Comparison of ENCODE assay signal across 20 cellular contexts in genomic region chr19:3455960-3456601, GRCh38. TPM values are rescaled to one million over a fixed set of nuclear protein-coding genes. Genes with fewer than 3 reads are reported as not detected.
DNase-seq lines count a peak whose midpoint lies in the region; ATAC-seq, FAIRE-seq and TF ChIP-seq lines count a peak whose summit lies in the region.
"Had no signal": no experiment of that assay in that cellular context is flagged by ENCODE, and none has a peak within 500 bp of the region (broad histone marks: within the 10 kb centered on the region; RNA-seq: fewer than 3 reads in every experiment).

No MANE protein-coding gene starts in this region.

- no peak overlapping the region for H3K23ac ChIP-seq in neuronal stem cell (ENCODE audit: low read depth, low read length, poor library complexity)

- H3K79me2 ChIP-seq in mammary epithelial cell (ENCODE audit: insufficient read depth, low read length) (peaks cover 9% of the 10 kb centered on the region), K562 (ENCODE audit: control insufficient read depth, insufficient read depth, low read length) (peaks cover 5% of the 10 kb centered on the region; the same call in 2 of the 3 replicates)

- no peak for TF ChIP-seq RAD21 in K562 (CRISPR knock-in tag; conservative IDR thresholded peaks at IDR 0.05 in 1 of 2, IDR thresholded peaks at IDR 0.05 in 1 of 2)

- no peak overlapping the region for H3K4me2 ChIP-seq in mammary epithelial cell (ENCODE audit: insufficient read depth, low read depth, low read length)
- H3K4me2 ChIP-seq in K562 (ENCODE audit: insufficient read depth, low read length): no peak overlapping the region
- no peak overlapping the region for H3K4me2 ChIP-seq in neuronal stem cell (ENCODE audit: insufficient read depth, low read length, poor library complexity, severe bottlenecking)

- H3K36me3 ChIP-seq in breast epithelium: peaks cover 9% of the 10 kb centered on the region
- peaks cover 15% of the 10 kb centered on the region for H3K36me3 ChIP-seq in mammary epithelial cell (ENCODE audit: insufficient read depth, low read length)
- peaks cover 98% of the 10 kb centered on the region for H3K36me3 ChIP-seq in K562 (ENCODE audit: control insufficient read depth, insufficient read depth, low read length)
- peaks cover 0 to 3% of the 10 kb centered on the region in 2 donors for H3K36me3 ChIP-seq in neuronal stem cell (replicated peaks in 1 of 2; ENCODE audit: control insufficient read depth in 2 of 2, insufficient read depth in 2 of 2, low read length in 2 of 2)
- no peaks in the 10 kb centered on the region for H3K36me3 ChIP-seq in uterus

- no peak overlapping the region for H3K4ac ChIP-seq in neuronal stem cell (ENCODE audit: low read length)

- H3K4me3 ChIP-seq in breast epithelium (no peak overlapping the region), mammary epithelial cell (replicated peaks in 1 of 3; ENCODE audit: insufficient read depth in 1 of 3, low read depth in 2 of 3, low read length in 3 of 3) (no peak overlapping the region), K562 (no peak overlapping the region), neuronal stem cell (ENCODE audit: low read length in 2 of 2) (no peak overlapping the region), uterus (no peak overlapping the region)

- 85% methylated on average over 20 of the region's 37 CpGs for whole genome bisulfite sequencing in mammary epithelial cell (ENCODE audit: low coverage, missing lambda C conversion rate)
- 94% methylated on average over 18 of the region's 37 CpGs for WGBS in K562 (ENCODE audit: insufficient coverage, low coverage, missing lambda C conversion rate)
- no CpG with 5 or more reads among the region's 37 CpGs for WGBS in neuronal stem cell (ENCODE audit: extremely low coverage in 2 of 2, insufficient read length in 2 of 2, insufficient replicate concordance in 1 of 2), 2 donors

- no peak for FAIRE-seq in K562 (lab: Jason Lieb, UNC)
- FAIRE-seq: HTR-8/SVneo had no signal

- POLR2A ChIA-PET in K562 (lab: Yijun Ruan, JAX): interaction anchor here (0.6 kb wide), 1 partner anchor 57 kb away, joined by 3 read pairs; no protein-coding TSS in a partner anchor

- H2BK15ac ChIP-seq in neuronal stem cell (ENCODE audit: low read length): peak overlapping the region; percentile 58

- intact Hi-C loops in breast epithelium (cut with DNase I; ENCODE audit: low total_unique reads) (no loop called here), mammary epithelial cell (cut with micrococcal nuclease) (no loop called here), K562 (cut with micrococcal nuclease) (no loop called here), uterus (cut with DNase I; ENCODE audit: low total_unique reads) (no loop called here)

- no TSS peak for BruUV-seq in mammary epithelial cell (replicated peaks; lab: Mats Ljungman, UMichigan)
- no TSS peak for BruUV-seq in K562 (replicated peaks; lab: Mats Ljungman, UMichigan)

- peak overlapping the region; percentile 77 to 89 for H3K27ac ChIP-seq in breast epithelium
- no peak overlapping the region for H3K27ac ChIP-seq in mammary epithelial cell (ENCODE audit: insufficient read depth, low read depth, low read length)
- H3K27ac ChIP-seq in K562 (ENCODE audit: extremely low read depth, low read depth, low read length): no peak overlapping the region
- H3K27ac ChIP-seq in neuronal stem cell (replicated peaks; ENCODE audit: low read length): no peak overlapping the region
- H3K27ac ChIP-seq in uterus: peak overlapping the region; percentile 91 to 98

- DNase-seq in breast epithelium (ENCODE audit: low spot score in 2 of 2) (no peak), mammary epithelial cell (no peak), K562 (ENCODE audit: extremely low read depth in 1 of 4, low spot score in 3 of 4) (peak in 1 of 4 experiments; percentile 14), neuronal stem cell (ENCODE audit: low spot score) (no peak), uterus (no peak), NCI-H82 treated with DMSO at 0.1 percent for 48 hours (lab: John Stamatoyannopoulos, UW; ENCODE audit: unreplicated experiment) (no peak)
- DNase-seq: Caco-2, HCEC 1CT, KBM-7, NCI-H1092, NCI-H1694, NCI-H2107, NCI-H446, NCI-H748 treated with DMSO at 0.1 percent for 48 hours, Right ventricle myocardium superior had no signal

- in situ Hi-C loops in mammary epithelial cell (cut with MboI; ENCODE audit: low sequenced_read_pairs in 2 of 2): no loop called here
- in situ Hi-C loops in K562 (cut with MboI): no loop called here

- H4K91ac ChIP-seq in neuronal stem cell (ENCODE audit: low read depth, low read length, poor library complexity): no peak overlapping the region

- no peak for TF ChIP-seq CTCF in breast epithelium (IDR thresholded peaks at IDR 0.05)
- no peak for TF ChIP-seq CTCF in mammary epithelial cell (conservative IDR thresholded peaks at IDR 0.05 in 1 of 2, IDR thresholded peaks at IDR 0.05 in 1 of 2; ENCODE audit: extremely low read depth in 1 of 2, insufficient read depth in 1 of 2, low read depth in 1 of 2, low read length in 2 of 2)
- TF ChIP-seq CTCF in K562 (IDR thresholded peaks at IDR 0.05 in 2 of 3, conservative IDR thresholded peaks at IDR 0.05 in 1 of 3; ENCODE audit: insufficient read depth in 2 of 3, low read depth in 1 of 3, low read length in 3 of 3): no peak
- no peak for TF ChIP-seq CTCF in uterus (IDR thresholded peaks at IDR 0.05)

- H3K79me1 ChIP-seq in neuronal stem cell (ENCODE audit: low read depth, low read length): peaks cover 3% of the 10 kb centered on the region

- no peak overlapping the region for H4K8ac ChIP-seq in neuronal stem cell (ENCODE audit: low read depth, low read length)

- no peak overlapping the region for H2AFZ ChIP-seq in mammary epithelial cell (ENCODE audit: low read depth, low read length)
- no peak overlapping the region for H2AFZ ChIP-seq in K562 (ENCODE audit: low read depth, low read length)
- no peak overlapping the region for H2AFZ ChIP-seq in neuronal stem cell (ENCODE audit: low read length)

- H2BK5ac ChIP-seq in neuronal stem cell (ENCODE audit: low read length): no peak overlapping the region

- no peak overlapping the region for H2BK12ac ChIP-seq in neuronal stem cell (ENCODE audit: low read length)

- H3K27me3 ChIP-seq in breast epithelium (no peaks in the 10 kb centered on the region), mammary epithelial cell (ENCODE audit: insufficient read depth, low read length) (no peaks in the 10 kb centered on the region), K562 (ENCODE audit: control insufficient read depth in 2 of 2, insufficient read depth in 2 of 2, low read length in 2 of 2) (no peaks in the 10 kb centered on the region), neuronal stem cell (ENCODE audit: control insufficient read depth in 3 of 3, insufficient read depth in 3 of 3, low read depth in 1 of 3, low read length in 3 of 3) (peaks cover 2 to 37% (median 8%) of the 10 kb centered on the region in 3 experiments), uterus (no peaks in the 10 kb centered on the region)

- no peak overlapping the region for H3K18ac ChIP-seq in neuronal stem cell (ENCODE audit: low read length)

- H4K20me1 ChIP-seq in mammary epithelial cell (ENCODE audit: insufficient read depth, low read length) (no peaks in the 10 kb centered on the region), K562 (replicated peaks; ENCODE audit: control insufficient read depth, insufficient read depth, low read length) (peaks cover 8% of the 10 kb centered on the region)

- peaks cover 0 to 4% of the 10 kb centered on the region in 2 donors for H3K4me1 ChIP-seq in breast epithelium
- peaks cover 4% of the 10 kb centered on the region for H3K4me1 ChIP-seq in mammary epithelial cell (ENCODE audit: insufficient read depth, low read length)
- H3K4me1 ChIP-seq in K562 (replicated peaks in 1 of 2; ENCODE audit: control insufficient read depth in 2 of 2, insufficient read depth in 2 of 2, low read length in 2 of 2): peaks cover 0 to 51% of the 10 kb centered on the region in 2 experiments; a peak in 2 of 5 replicates
- peaks cover 13 to 18% of the 10 kb centered on the region in 2 donors for H3K4me1 ChIP-seq in neuronal stem cell (ENCODE audit: control insufficient read depth in 2 of 2, insufficient read depth in 1 of 2, low read depth in 1 of 2, low read length in 2 of 2)
- peaks cover 9 to 42% of the 10 kb centered on the region in 2 donors for H3K4me1 ChIP-seq in uterus

- no peaks in the 10 kb centered on the region for H3K9me1 ChIP-seq in K562 (ENCODE audit: control insufficient read depth, insufficient read depth, low read length)

- H3K9me3 ChIP-seq in breast epithelium (no peaks in the 10 kb centered on the region), mammary epithelial cell (replicated peaks; ENCODE audit: insufficient read depth, low read length) (no peaks in the 10 kb centered on the region), K562 (replicated peaks; ENCODE audit: control insufficient read depth, insufficient read depth, low read depth, low read length) (no peaks in the 10 kb centered on the region), neuronal stem cell (replicated peaks in 1 of 2; ENCODE audit: control insufficient read depth in 2 of 2, insufficient read depth in 1 of 2, low read depth in 1 of 2, low read length in 2 of 2) (no peaks in the 10 kb centered on the region), uterus (no peaks in the 10 kb centered on the region)
- H3K9me3 ChIP-seq: Caco-2 had no signal

- CTCF ChIA-PET in mammary epithelial cell (lab: Charles Lee; ENCODE audit: low non-redundant PET): no interaction called here
- CTCF ChIA-PET in K562 (lab: Yijun Ruan, JAX; ENCODE audit: low intra/inter-chr PET ratio): no interaction called here

- no peak overlapping the region for H2BK120ac ChIP-seq in neuronal stem cell (ENCODE audit: low read depth, low read length)

- no peak overlapping the region for H3K14ac ChIP-seq in neuronal stem cell (ENCODE audit: low read length)

- no peak for TF ChIP-seq POLR2A in breast epithelium (IDR thresholded peaks at IDR 0.05)
- no peak for TF ChIP-seq POLR2A in K562 (conservative IDR thresholded peaks at IDR 0.05)
- TF ChIP-seq POLR2A in uterus (IDR thresholded peaks at IDR 0.05): no peak

- no peak for TF ChIP-seq EP300 in K562 (IDR thresholded peaks at IDR 0.05; ENCODE audit: low read length)

- no peak overlapping the region for H3K9ac ChIP-seq in mammary epithelial cell (ENCODE audit: insufficient read depth, low read length)
- no peak overlapping the region for H3K9ac ChIP-seq in K562 (ENCODE audit: insufficient read depth in 1 of 2, low read depth in 2 of 2, low read length in 2 of 2)
- H3K9ac ChIP-seq in neuronal stem cell (ENCODE audit: low read depth, low read length, poor library complexity): no peak overlapping the region

- ATAC-seq in K562 (no peak), GM19455 (IDR thresholded peaks at IDR 0.05; ENCODE audit: unreplicated experiment) (no peak), HG02970 (IDR thresholded peaks at IDR 0.05; ENCODE audit: low FRiP score, unreplicated experiment) (no peak)

- H2AK5ac ChIP-seq in neuronal stem cell (ENCODE audit: low read depth, low read length): no peak overlapping the region

- dilution Hi-C loops in mammary epithelial cell (cut with HindIII; ENCODE audit: low sequenced_read_pairs): no loop called here

RNA-seq across cellular contexts. Expression of gene SMIM24, which starts 24.2 kb away (rescaled TPM):
- total RNA-seq in breast epithelium (1 to 10 TPM in 2 of 3 donors, not detected in 1; 2.0 to 6.7 TPM), mammary epithelial cell (1 to 10 TPM in 1 of 2 donors, not detected in 1; 2.7 TPM), K562 (2014; rRNA removed) (0.45 and 1.2 TPM in 2 replicates), K562 (2014; rRNA removed; fragmentation: Illumina TruSeq; extraction: Trizol) (0.73 and 1.1 TPM in 2 replicates), K562 (2015; rRNA removed; fragmentation: Illumina TruSeq; extraction: Trizol) (not detected in 2 replicates), K562 (2021) (1.1 and 1.4 TPM in 2 replicates), uterus (under 1 TPM in 1 of 4 donors, not detected in 3; 0.97 TPM)
- polyA plus RNA-seq in mammary epithelial cell (0.90 TPM), K562 (2011; rRNA removed) (12.3 and 12.9 TPM in 2 replicates), K562 (2014; fragmentation: Illumina TruSeq; extraction: Trizol) (2.9 and 3.0 TPM in 2 replicates), K562 (2014; fragmentation: Nextera tagmentation; extraction: Ambion mirVana) (1 to 10 TPM in 1 of 2 experiments, under 1 TPM in 1; 0.86 to 1.8 TPM), K562 (2014; rRNA removed) (0.77 and 1.6 TPM in 2 replicates)
- not detected for polyA minus RNA-seq in mammary epithelial cell
- total RNA-seq in K562 (2011; cell fraction: chromatin; rRNA removed; ENCODE audit: low replicate concordance): 2.1 and 3.1 TPM in 2 replicates
- 3.2 and 3.8 TPM in 2 replicates for total RNA-seq in K562 (2011; cell fraction: nucleolus; rRNA removed)
- 3.5 and 8.2 TPM in 2 replicates for total RNA-seq in K562 (2011; cell fraction: nucleoplasm; rRNA removed)
- 9.2 and 18.1 TPM in 2 replicates for polyA plus RNA-seq in K562 (2011; cell fraction: cytosol; rRNA removed)
- 3.3 and 7.5 TPM in 2 replicates for polyA plus RNA-seq in K562 (2011; cell fraction: nucleus; rRNA removed)
- polyA plus RNA-seq in K562 (2012): 2.3 and 5.3 TPM in 2 replicates
- polyA minus RNA-seq in K562 (2011; rRNA and poly(A)+ RNA removed): 3.8 and 4.3 TPM in 2 replicates
- polyA minus RNA-seq in K562 (2011; cell fraction: cytosol; rRNA and poly(A)+ RNA removed): 2.2 and 5.2 TPM in 2 replicates
- 1.7 TPM in 1 of 2 replicates, not detected in the other for polyA minus RNA-seq in K562 (2011; cell fraction: nucleus; rRNA and poly(A)+ RNA removed)
- polyA plus RNA-seq in neuronal stem cell (2013, experiment 1 of 2): 1.5 TPM
- 1.3 TPM for polyA plus RNA-seq in neuronal stem cell (2013, experiment 2 of 2)
- total RNA-seq: A172, M059J, Right ventricle myocardium superior had no signal

RNA-seq across cellular contexts. Expression of gene SMIM44, which starts 27.2 kb away (rescaled TPM):
- total RNA-seq in breast epithelium (not detected), mammary epithelial cell (1 to 10 TPM in 1 of 2 donors, not detected in 1; 2.7 TPM), K562 (2014; rRNA removed) (not detected in 2 replicates), K562 (2014; rRNA removed; fragmentation: Illumina TruSeq; extraction: Trizol) (not detected in 2 replicates), K562 (2015; rRNA removed; fragmentation: Illumina TruSeq; extraction: Trizol) (not detected in 2 replicates), K562 (2021) (not detected in 2 replicates), uterus (not detected)
- polyA plus RNA-seq in mammary epithelial cell (not detected), K562 (2011; rRNA removed) (not detected in 2 replicates), K562 (2014; fragmentation: Illumina TruSeq; extraction: Trizol) (not detected in 2 replicates), K562 (2014; fragmentation: Nextera tagmentation; extraction: Ambion mirVana) (not detected), K562 (2014; rRNA removed) (not detected in 2 replicates)
- polyA minus RNA-seq in mammary epithelial cell: not detected
- not detected in 2 replicates for total RNA-seq in K562 (2011; cell fraction: chromatin; rRNA removed; ENCODE audit: low replicate concordance)
- not detected in 2 replicates for total RNA-seq in K562 (2011; cell fraction: nucleolus; rRNA removed)
- total RNA-seq in K562 (2011; cell fraction: nucleoplasm; rRNA removed): not detected in 2 replicates
- not detected in 2 replicates for polyA plus RNA-seq in K562 (2011; cell fraction: cytosol; rRNA removed)
- polyA plus RNA-seq in K562 (2011; cell fraction: nucleus; rRNA removed): not detected in 2 replicates
- not detected in 2 replicates for polyA plus RNA-seq in K562 (2012)
- not detected in 2 replicates for polyA minus RNA-seq in K562 (2011; rRNA and poly(A)+ RNA removed)
- polyA minus RNA-seq in K562 (2011; cell fraction: cytosol; rRNA and poly(A)+ RNA removed): not detected in 2 replicates
- not detected in 2 replicates for polyA minus RNA-seq in K562 (2011; cell fraction: nucleus; rRNA and poly(A)+ RNA removed)
- not detected for polyA plus RNA-seq in neuronal stem cell (2013, experiment 1 of 2)
- polyA plus RNA-seq in neuronal stem cell (2013, experiment 2 of 2): not detected
- total RNA-seq: A172, Caco-2, M059J, Right ventricle myocardium superior had no signal

RNA-seq across cellular contexts. Expression of gene DOHH, which starts 44.4 kb away (rescaled TPM):
- total RNA-seq in breast epithelium (10 to 100 TPM; 11.6 to 13.4 (median 12.2) TPM), mammary epithelial cell (10 to 100 TPM; 11.7 to 14.7 TPM), K562 (2014; rRNA removed) (47.2 and 58.7 TPM in 2 replicates), K562 (2014; rRNA removed; fragmentation: Illumina TruSeq; extraction: Trizol) (1.1 and 1.8 TPM in 2 replicates), K562 (2015; rRNA removed; fragmentation: Illumina TruSeq; extraction: Trizol) (10.4 and 10.6 TPM in 2 replicates), K562 (2021) (21.4 and 31.0 TPM in 2 replicates), uterus (10 to 100 TPM in 1 of 4 donors, 1 to 10 TPM in 3; 1.2 to 10.4 (median 4.7) TPM)
- polyA plus RNA-seq in mammary epithelial cell (11.0 TPM), K562 (2011; rRNA removed) (5.1 and 6.3 TPM in 2 replicates), K562 (2014; fragmentation: Illumina TruSeq; extraction: Trizol) (1.2 and 8.2 TPM in 2 replicates), K562 (2014; fragmentation: Nextera tagmentation; extraction: Ambion mirVana) (under 1 TPM; 0.14 to 0.15 TPM), K562 (2014; rRNA removed) (31.2 and 32.8 TPM in 2 replicates)
- polyA minus RNA-seq in mammary epithelial cell: 3.4 TPM
- 1.7 and 7.3 TPM in 2 replicates for total RNA-seq in K562 (2011; cell fraction: chromatin; rRNA removed; ENCODE audit: low replicate concordance)
- 15.4 and 16.5 TPM in 2 replicates for total RNA-seq in K562 (2011; cell fraction: nucleolus; rRNA removed)
- total RNA-seq in K562 (2011; cell fraction: nucleoplasm; rRNA removed): 6.7 and 6.9 TPM in 2 replicates
- polyA plus RNA-seq in K562 (2011; cell fraction: cytosol; rRNA removed): 7.6 and 28.6 TPM in 2 replicates
- polyA plus RNA-seq in K562 (2011; cell fraction: nucleus; rRNA removed): 4.8 and 12.7 TPM in 2 replicates
- 15.9 and 28.3 TPM in 2 replicates for polyA plus RNA-seq in K562 (2012)
- polyA minus RNA-seq in K562 (2011; rRNA and poly(A)+ RNA removed): 1.1 and 2.0 TPM in 2 replicates
- 10.9 and 15.2 TPM in 2 replicates for polyA minus RNA-seq in K562 (2011; cell fraction: cytosol; rRNA and poly(A)+ RNA removed)
- polyA minus RNA-seq in K562 (2011; cell fraction: nucleus; rRNA and poly(A)+ RNA removed): 5.5 and 6.3 TPM in 2 replicates
- polyA plus RNA-seq in neuronal stem cell (2013, experiment 1 of 2): 3.9 TPM
- 3.7 TPM for polyA plus RNA-seq in neuronal stem cell (2013, experiment 2 of 2)

RNA-seq across cellular contexts. Expression of gene FZR1, which starts 50.0 kb away (rescaled TPM):
- total RNA-seq in breast epithelium: 10 to 100 TPM; 15.8 to 28.7 (median 26.5) TPM
- 10 to 100 TPM; 49.8 to 55.0 TPM for total RNA-seq in mammary epithelial cell
- 35.3 TPM for polyA plus RNA-seq in mammary epithelial cell
- 46.5 TPM for polyA minus RNA-seq in mammary epithelial cell
- total RNA-seq in K562 (2011; cell fraction: chromatin; rRNA removed; ENCODE audit: low replicate concordance): 50.6 and 186 TPM in 2 replicates
- 95.1 and 105 TPM in 2 replicates for total RNA-seq in K562 (2011; cell fraction: nucleolus; rRNA removed)
- total RNA-seq in K562 (2011; cell fraction: nucleoplasm; rRNA removed): 50.0 and 65.9 TPM in 2 replicates
- 24.1 and 42.2 TPM in 2 replicates for total RNA-seq in K562 (2014; rRNA removed)
- 5.0 and 5.7 TPM in 2 replicates for total RNA-seq in K562 (2014; rRNA removed; fragmentation: Illumina TruSeq; extraction: Trizol)
- 18.0 and 22.3 TPM in 2 replicates for total RNA-seq in K562 (2015; rRNA removed; fragmentation: Illumina TruSeq; extraction: Trizol)
- total RNA-seq in K562 (2021): 45.4 and 48.0 TPM in 2 replicates
- polyA plus RNA-seq in K562 (2011; rRNA removed): 22.2 and 37.4 TPM in 2 replicates
- polyA plus RNA-seq in K562 (2011; cell fraction: cytosol; rRNA removed): 18.2 and 33.8 TPM in 2 replicates
- polyA plus RNA-seq in K562 (2011; cell fraction: nucleus; rRNA removed): 112 and 152 TPM in 2 replicates
- 39.8 and 40.4 TPM in 2 replicates for polyA plus RNA-seq in K562 (2012)
- polyA plus RNA-seq in K562 (2014; fragmentation: Illumina TruSeq; extraction: Trizol): 21.6 and 40.6 TPM in 2 replicates
- under 1 TPM; 0.18 to 0.28 TPM for polyA plus RNA-seq in K562 (2014; fragmentation: Nextera tagmentation; extraction: Ambion mirVana)
- 23.6 and 30.6 TPM in 2 replicates for polyA plus RNA-seq in K562 (2014; rRNA removed)
- 6.9 and 8.2 TPM in 2 replicates for polyA minus RNA-seq in K562 (2011; rRNA and poly(A)+ RNA removed)
- 32.1 and 44.7 TPM in 2 replicates for polyA minus RNA-seq in K562 (2011; cell fraction: cytosol; rRNA and poly(A)+ RNA removed)
- polyA minus RNA-seq in K562 (2011; cell fraction: nucleus; rRNA and poly(A)+ RNA removed): 18.8 and 33.2 TPM in 2 replicates
- polyA plus RNA-seq in neuronal stem cell (2013, experiment 1 of 2): 41.4 TPM
- polyA plus RNA-seq in neuronal stem cell (2013, experiment 2 of 2): 37.0 TPM
- total RNA-seq in uterus: 10 to 100 TPM in 3 of 4 donors, 1 to 10 TPM in 1; 3.8 to 70.8 (median 33.0) TPM

Comparison
In these comparisons a context has a peak if more than half of its experiments do, and no peak if none do; other contexts are left out.
1. H3K27ac ChIP-seq: peak in breast epithelium (2 of 2) and uterus (2 of 2); none in mammary epithelial cell (single experiment), K562 (single experiment) and neuronal stem cell (single experiment).